Comparison of ENCODE assay signal across 23 cellular contexts in the genomic region with DNA sequence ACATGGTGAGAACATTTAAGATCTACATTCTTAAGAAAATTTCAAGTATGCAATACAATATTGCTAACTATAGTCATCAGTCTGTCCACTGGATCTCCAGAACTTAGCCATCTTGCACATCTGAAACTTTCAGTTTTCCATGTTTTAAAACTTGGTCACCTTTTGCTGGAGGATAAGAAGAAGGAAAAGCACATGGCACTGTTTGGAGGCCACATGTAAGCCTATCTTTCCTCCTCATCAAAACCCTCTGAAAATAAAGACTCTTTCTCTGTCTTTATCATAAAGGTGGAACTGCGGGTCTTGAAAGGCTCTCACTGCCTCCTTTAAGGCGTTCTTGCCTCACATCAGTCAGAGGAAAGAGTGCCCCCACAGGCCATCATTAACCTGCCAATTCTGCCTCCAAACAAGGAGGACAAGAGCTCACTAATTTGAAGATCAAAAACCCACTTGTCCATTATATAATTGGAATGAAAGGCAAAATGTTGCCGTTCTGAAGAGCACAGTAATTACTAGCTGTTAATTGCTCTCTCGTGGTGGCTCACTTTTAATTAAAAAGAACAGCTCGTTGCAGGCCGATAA.
DNase-seq lines count a peak whose midpoint lies in the region; ATAC-seq, FAIRE-seq and TF ChIP-seq lines count a peak whose summit lies in the region.
"Had no signal": no experiment of that assay in that cellular context is flagged by ENCODE, and none has a peak within 500 bp of the region (broad histone marks: within the 10 kb centered on the region; RNA-seq: fewer than 3 reads in every experiment).

No MANE protein-coding gene starts in this region.

- H3K4me3 ChIP-seq in HCT116 (replicated peaks in 1 of 2; ENCODE audit: low read depth in 1 of 2, low read length in 2 of 2), result no peak overlapping the region
- no peak overlapping the region for H3K4me3 ChIP-seq in RWPE2 (ENCODE audit: severe bottlenecking)
- H3K4me3 ChIP-seq in CD4-positive, alpha-beta memory T cell (ENCODE audit: low read length in 2 of 2), result no peak overlapping the region
- H3K4me3 ChIP-seq: adrenal gland, heart left ventricle, SJCRH30, thyroid gland had no signal

- H3K79me2 ChIP-seq in HCT116 (ENCODE audit: insufficient read depth, low read length), result no peaks in the 10 kb centered on the region

- no peak overlapping the region for H3K4me3 Mint-ChIP-seq in CD4-positive, alpha-beta memory T cell
- H3K4me3 Mint-ChIP-seq: natural killer cell; stimulated activated naive B cell treated with anti-CD40 and anti-IgM and Interleukin-4, amounts not matched to agents 10 μg/mL and 1 μg/mL and 100 μg/mL, for 72 hours had no signal

- H3K9me2 ChIP-seq in HCT116 (ENCODE audit: insufficient read depth), result no peaks in the 10 kb centered on the region

- H3K9ac ChIP-seq in HCT116 (ENCODE audit: low read length), result no peak overlapping the region

- DNase-seq in D721Med (ENCODE audit: insufficient read length, low spot score) (no peak), HCT116 (ENCODE audit: low read depth, low spot score) (peak; percentile 8), RWPE2 (ENCODE audit: low spot score) (no peak), iPS-NIHi7 (ENCODE audit: extremely low spot score) (peak; percentile 42), GM12892 (ENCODE audit: insufficient read length) (no peak)
- no peak for DNase-seq in CD4-positive, alpha-beta memory T cell
- DNase-seq: activated CD8-positive, alpha-beta memory T cell treated with anti-CD3 and anti-CD28 coated beads, Interleukin-2, amount 50 U/mL, for 4 hours; activated effector memory CD4-positive, alpha-beta T cell treated with anti-CD3 and anti-CD28 coated beads, Interleukin-2, amount 50 U/mL, for 16 hours; adrenal gland; caudate nucleus; heart left ventricle; IMR-90; mesenchymal stem cell; natural killer cell; NCI-H226; SJCRH30; stimulated activated naive B cell treated with anti-CD40 and anti-IgM and Interleukin-4, amounts not matched to agents 10 μg/mL and 1 μg/mL and 100 μg/mL, for 72 hours; T1000; thyroid gland had no signal

- no TSS peak for BruUV-seq in HCT116 (replicated peaks; lab: Mats Ljungman, UMichigan)

- H3K27me3 ChIP-seq in HCT116 (ENCODE audit: insufficient read depth, low read length), result no peaks in the 10 kb centered on the region
- H3K27me3 ChIP-seq in RWPE2 (ENCODE audit: insufficient read depth, poor library complexity, severe bottlenecking), result no peaks in the 10 kb centered on the region
- H3K27me3 ChIP-seq in CD4-positive, alpha-beta memory T cell (ENCODE audit: insufficient read depth, low read length), result no peaks in the 10 kb centered on the region
- H3K27me3 ChIP-seq: adrenal gland, heart left ventricle, SJCRH30, thyroid gland had no signal

- TF ChIP-seq POLR2A in HCT116 (IDR thresholded peaks at IDR 0.05; ENCODE audit: borderline replicate concordance, extremely low read depth, insufficient read depth, insufficient read length), result no peak
- TF ChIP-seq POLR2A in GM12892 (IDR thresholded peaks at IDR 0.05; ENCODE audit: low read depth, low read length), result no peak

- intact Hi-C loops in HCT116 (cut with micrococcal nuclease), result no loop called here
- intact Hi-C loops in CD4-positive, alpha-beta memory T cell (cut with micrococcal nuclease), result no loop called here

- H2AFZ ChIP-seq in HCT116 (ENCODE audit: low read depth, low read length, poor library complexity, severe bottlenecking), result no peak overlapping the region

- POLR2A ChIA-PET in HCT116 (lab: Charles Lee), result no interaction called here
- POLR2A ChIA-PET in CD4-positive, alpha-beta memory T cell (lab: Charles Lee; ENCODE audit: partially characterized antibody), result no interaction called here

- H3K27ac Mint-ChIP-seq in CD4-positive, alpha-beta memory T cell, result no peak overlapping the region
- H3K27ac Mint-ChIP-seq: natural killer cell; progenitor cell of endocrine pancreas; stimulated activated naive B cell treated with anti-CD40 and anti-IgM and Interleukin-4, amounts not matched to agents 10 μg/mL and 1 μg/mL and 100 μg/mL, for 72 hours had no signal

- H3K9me3 Mint-ChIP-seq in CD4-positive, alpha-beta memory T cell, result peaks cover 0 to 3% (median 0%) of the 10 kb centered on the region in 8 donors
- H3K9me3 Mint-ChIP-seq: natural killer cell; stimulated activated naive B cell treated with anti-CD40 and anti-IgM and Interleukin-4, amounts not matched to agents 10 μg/mL and 1 μg/mL and 100 μg/mL, for 72 hours had no signal

- H3K27ac ChIP-seq in HCT116 (ENCODE audit: low read depth, low read length), result no peak overlapping the region
- no peak overlapping the region for H3K27ac ChIP-seq in RWPE2 (ENCODE audit: poor library complexity, severe bottlenecking)
- no peak overlapping the region for H3K27ac ChIP-seq in CD4-positive, alpha-beta memory T cell (ENCODE audit: low read depth, low read length)
- H3K27ac ChIP-seq: adrenal gland, heart left ventricle, SJCRH30, thyroid gland had no signal

- H3K4me2 ChIP-seq in HCT116 (ENCODE audit: low read length), result no peak overlapping the region

- H4K20me1 ChIP-seq in HCT116 (ENCODE audit: insufficient read depth), result no peaks in the 10 kb centered on the region; the same call in 1 of the 2 replicates

- TF ChIP-seq CTCF in D721Med (IDR thresholded peaks at IDR 0.05; ENCODE audit: insufficient read depth, missing control alignments), result peak; percentile 17
- TF ChIP-seq CTCF in HCT116 (IDR thresholded peaks at IDR 0.05 in 2 of 3, conservative IDR thresholded peaks at IDR 0.05 in 1 of 3; ENCODE audit: borderline replicate concordance in 1 of 3, insufficient read depth in 1 of 3, low read depth in 2 of 3, low read length in 2 of 3), result peak in 2 of 3 experiments; percentile 42 to 46; a peak in 4 of 6 replicates
- peak; percentile 13 for TF ChIP-seq CTCF in RWPE2 (IDR thresholded peaks at IDR 0.05; ENCODE audit: poor library complexity, severe bottlenecking)

- H3K4me1 Mint-ChIP-seq in CD4-positive, alpha-beta memory T cell, result peaks cover 6 to 13% (median 11%) of the 10 kb centered on the region in 4 donors

- CTCF ChIA-PET in HCT116 (lab: Charles Lee), result interaction anchor here (0.8 to 1.1 kb wide), 3 partner anchors 12 to 357 kb away, joined by 3 read pairs; no protein-coding TSS in a partner anchor
- CTCF ChIA-PET in CD4-positive, alpha-beta memory T cell (lab: Charles Lee; ENCODE audit: partially characterized antibody), result interaction anchor here (0.9 kb wide), 1 partner anchor 12 kb away, joined by 4 read pairs; no protein-coding TSS in a partner anchor

- no peak for FAIRE-seq in D721Med (lab: Jason Lieb, UNC)
- no peak for FAIRE-seq in GM12892 (lab: Jason Lieb, UNC)
- FAIRE-seq: keratinocyte had no signal

- H3K27me3 Mint-ChIP-seq in CD4-positive, alpha-beta memory T cell, result no peaks in the 10 kb centered on the region
- H3K27me3 Mint-ChIP-seq: progenitor cell of endocrine pancreas; stimulated activated naive B cell treated with anti-CD40 and anti-IgM and Interleukin-4, amounts not matched to agents 10 μg/mL and 1 μg/mL and 100 μg/mL, for 72 hours had no signal

- H3K4me1 ChIP-seq in HCT116 (ENCODE audit: control insufficient read depth in 1 of 2, insufficient read depth in 2 of 2, low read length in 2 of 2) (no peaks in the 10 kb centered on the region), RWPE2 (ENCODE audit: insufficient read depth, poor library complexity, severe bottlenecking) (no peaks in the 10 kb centered on the region)
- H3K4me1 ChIP-seq in CD4-positive, alpha-beta memory T cell (ENCODE audit: insufficient read depth, low read length), result no peaks in the 10 kb centered on the region
- H3K4me1 ChIP-seq: adrenal gland, thyroid gland had no signal

- RAD21 ChIA-PET in HCT116 (lab: Charles Lee; ENCODE audit: low non-redundant PET in 1 of 2, low total read pairs in 2 of 2, uncharacterized antibody in 2 of 2, unreplicated experiment in 2 of 2), result no interaction called here

- TF ChIP-seq RAD21 in HCT116 (IDR thresholded peaks at IDR 0.05; ENCODE audit: low read depth), result no peak

- no peaks in the 10 kb centered on the region for H3K9me3 ChIP-seq in HCT116 (ENCODE audit: control insufficient read depth in 1 of 2, insufficient read depth in 1 of 2, low read depth in 1 of 2, low read length in 2 of 2)
- H3K9me3 ChIP-seq in RWPE2 (ENCODE audit: severe bottlenecking), result no peaks in the 10 kb centered on the region
- H3K9me3 ChIP-seq in CD4-positive, alpha-beta memory T cell (ENCODE audit: control insufficient read depth in 1 of 2, low read length in 2 of 2), result no peaks in the 10 kb centered on the region
- H3K9me3 ChIP-seq: adrenal gland, heart left ventricle, SJCRH30, thyroid gland had no signal

- no peaks in the 10 kb centered on the region for H3K36me3 Mint-ChIP-seq in CD4-positive, alpha-beta memory T cell
- H3K36me3 Mint-ChIP-seq: natural killer cell; stimulated activated naive B cell treated with anti-CD40 and anti-IgM and Interleukin-4, amounts not matched to agents 10 μg/mL and 1 μg/mL and 100 μg/mL, for 72 hours had no signal

- H3K36me3 ChIP-seq in HCT116 (ENCODE audit: control insufficient read depth in 1 of 2, insufficient read depth in 2 of 2, low read length in 2 of 2), result no peaks in the 10 kb centered on the region
- H3K36me3 ChIP-seq in RWPE2 (ENCODE audit: low read depth), result no peaks in the 10 kb centered on the region
- H3K36me3 ChIP-seq in CD4-positive, alpha-beta memory T cell (ENCODE audit: insufficient read depth, low read length), result no peaks in the 10 kb centered on the region
- H3K36me3 ChIP-seq: adrenal gland, heart left ventricle, SJCRH30, thyroid gland had no signal

- ATAC-seq in HCT116, result peak; percentile 70
- ATAC-seq in RWPE2 (ENCODE audit: low read depth), result no peak
- no peak for ATAC-seq in GM21717 (IDR thresholded peaks at IDR 0.05; ENCODE audit: unreplicated experiment)
- ATAC-seq in SK-N-SH treated with all-trans-retinoic acid at 6 μM for 48 hours, result no peak
- ATAC-seq: heart left ventricle; natural killer cell; stimulated activated naive B cell treated with anti-CD40 and anti-IgM and Interleukin-4, amounts not matched to agents 10 μg/mL and 1 μg/mL and 100 μg/mL, for 72 hours had no signal

TF ChIP-seq in HCT116, 20 proteins besides CTCF, POLR2A, EP300 and RAD21 (continues in another document):
- TF ChIP-seq, protein P1, sequence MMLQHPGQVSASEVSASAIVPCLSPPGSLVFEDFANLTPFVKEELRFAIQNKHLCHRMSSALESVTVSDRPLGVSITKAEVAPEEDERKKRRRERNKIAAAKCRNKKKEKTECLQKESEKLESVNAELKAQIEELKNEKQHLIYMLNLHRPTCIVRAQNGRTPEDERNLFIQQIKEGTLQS (IDR thresholded peaks at IDR 0.05), result no peak
- TF ChIP-seq POLR2AphosphoS5 (IDR thresholded peaks at IDR 0.05; ENCODE audit: low read depth, low read length) (no peak), EZH2phosphoT487 (IDR thresholded peaks at IDR 0.05; ENCODE audit: borderline replicate concordance) (no peak)

TF ChIP-seq in SK-N-SH treated with all-trans-retinoic acid at 6 μM for 48 hours, 23 proteins besides CTCF, POLR2A, EP300 and RAD21 (continues in another document):
- no peak for TF ChIP-seq OSR1 (CRISPR knock-in tag; IDR thresholded peaks at IDR 0.05)
- no peak for TF ChIP-seq TCF4 (CRISPR knock-in tag; IDR thresholded peaks at IDR 0.05; ENCODE audit: borderline replicate concordance)
- TF ChIP-seq BACH2 (CRISPR knock-in tag; IDR thresholded peaks at IDR 0.05; ENCODE audit: borderline replicate concordance), result no peak
- TF ChIP-seq ZFP30 (CRISPR knock-in tag; IDR thresholded peaks at IDR 0.05), result no peak

Comparison
In these comparisons a context has a peak if more than half of its experiments do, and no peak if none do; other contexts are left out.
1. DNase-seq: peak in HCT116 (single experiment) and iPS-NIHi7 (single experiment); none in D721Med (single experiment), RWPE2 (single experiment), CD4-positive, alpha-beta memory T cell (0 of 5) and GM12892 (single experiment).
2. Peak in every context shown above with its lines, with median percentiles within 50 percentile points of each other: CTCF ChIP-seq.